In genomic region chr19:41909706-41910105, GRCh38 we compare ENCODE assay signal across 27 cellular contexts. TPM values are rescaled to one million over a fixed set of nuclear protein-coding genes. Genes with fewer than 3 reads are reported as not detected.
DNase-seq lines count a peak whose midpoint lies in the region; ATAC-seq and TF ChIP-seq lines count a peak whose summit lies in the region.
"Had no signal": no experiment of that assay in that cellular context is flagged by ENCODE, and none has a peak within 500 bp of the region (broad histone marks: within the 10 kb centered on the region; RNA-seq: fewer than 3 reads in every experiment).

No MANE protein-coding gene starts in this region.

- peaks cover 56% of the 10 kb centered on the region for H3K4me1 ChIP-seq in CD8-positive, alpha-beta T cell (ENCODE audit: insufficient read depth, low read length)

- H3K9me3 Mint-ChIP-seq in CD8-positive, alpha-beta T cell: no peaks in the 10 kb centered on the region
- H3K9me3 Mint-ChIP-seq in chondrocyte (ENCODE audit: low read depth): no peaks in the 10 kb centered on the region
- no peaks in the 10 kb centered on the region for H3K9me3 Mint-ChIP-seq in stimulated activated effector memory CD8-positive, alpha-beta T cell treated with anti-CD3 and anti-CD28 coated beads, Interleukin-12 subunit alpha, Interleukin-12 subunit beta, amount 100 ng/mL, for 72 hours
- no peaks in the 10 kb centered on the region for H3K9me3 Mint-ChIP-seq in WTC11
- H3K9me3 Mint-ChIP-seq: CD8-positive, alpha-beta memory T cell had no signal

- CTCF ChIA-PET in CD8-positive, alpha-beta T cell (lab: Charles Lee): interaction anchor here (1.0 to 1.8 kb wide), 3 partner anchors 23 to 41 kb away, joined by 3 to 5 read pairs (median 4); no protein-coding TSS in a partner anchor
- CTCF ChIA-PET in WTC11 (lab: Charles Lee): interaction anchor here (1.2 kb wide), 1 partner anchor 28 kb away, joined by 4 read pairs; no protein-coding TSS in a partner anchor

- H3K4me3 ChIP-seq in CD8-positive, alpha-beta T cell (ENCODE audit: low read depth, low read length): no peak overlapping the region
- no peak overlapping the region for H3K4me3 ChIP-seq in MG63
- H3K4me3 ChIP-seq: A549; BLaER1 treated with 17β-estradiol and CSF1 and Interleukin-3, amounts not matched to agents 10 nM and 100 nM; GM12878 had no signal

- POLR2A ChIA-PET in CD8-positive, alpha-beta T cell (lab: Charles Lee): interaction anchor here (1.0 to 18.1 kb wide), 4 partner anchors 11 to 49 kb away, joined by 3 to 253 read pairs (median 4); partner anchors contain the start of genes ARHGEF1 and RABAC1
- POLR2A ChIA-PET in WTC11 (lab: Charles Lee): no interaction called here

- no peak overlapping the region for H3K4me3 Mint-ChIP-seq in CD8-positive, alpha-beta T cell
- H3K4me3 Mint-ChIP-seq in chondrocyte (ENCODE audit: unreplicated experiment) (no peak overlapping the region), WTC11 (no peak overlapping the region)
- H3K4me3 Mint-ChIP-seq in stimulated activated effector memory CD8-positive, alpha-beta T cell treated with anti-CD3 and anti-CD28 coated beads, Interleukin-12 subunit alpha, Interleukin-12 subunit beta, amount 100 ng/mL, for 72 hours: no peak overlapping the region

- no peaks in the 10 kb centered on the region for H3K9me3 ChIP-seq in CD8-positive, alpha-beta T cell (ENCODE audit: low read length)
- H3K9me3 ChIP-seq in MG63: no peaks in the 10 kb centered on the region
- H3K9me3 ChIP-seq: A549; BLaER1 treated with 17β-estradiol and CSF1 and Interleukin-3, amounts not matched to agents 10 nM and 100 nM had no signal

- no peak for DNase-seq in CD8-positive, alpha-beta T cell
- peak; percentile 23 for DNase-seq in MG63
- peak; percentile 73 for DNase-seq in chondrocyte (ENCODE audit: low spot score)
- DNase-seq in stimulated activated effector memory CD8-positive, alpha-beta T cell treated with anti-CD3 and anti-CD28 coated beads, Interleukin-12 subunit alpha, Interleukin-12 subunit beta, amount 100 ng/mL, for 72 hours (ENCODE audit: low spot score in 2 of 2): no peak
- no peak for DNase-seq in WTC11 (ENCODE audit: low spot score)
- DNase-seq in NCI-H774 (lab: John Stamatoyannopoulos, UW): no peak
- DNase-seq: AML-193; CD8-positive, alpha-beta memory T cell; DMS 273 treated with DMSO at 0.1 percent for 48 hours; DMS79; EL; GDM1; KBM-7; NCI-H1694; NCI-H2029 treated with DMSO at 0.1 percent for 48 hours; NCI-H2227 treated with DMSO at 0.1 percent for 48 hours; NCI-H526 treated with DMSO at 0.1 percent for 48 hours; SHP77 had no signal

- no peak for ATAC-seq in CD8-positive, alpha-beta T cell
- no peak for ATAC-seq in stimulated activated effector memory CD8-positive, alpha-beta T cell treated with anti-CD3 and anti-CD28 coated beads, Interleukin-12 subunit alpha, Interleukin-12 subunit beta, amount 100 ng/mL, for 72 hours
- ATAC-seq in GM21390 (IDR thresholded peaks at IDR 0.05; ENCODE audit: unreplicated experiment) (no peak), WTC11 (no peak)
- ATAC-seq: GM12878 had no signal

- TF ChIP-seq CTCF in CD8-positive, alpha-beta T cell (IDR thresholded peaks at IDR 0.05): no peak
- no peak for TF ChIP-seq CTCF in chondrocyte (IDR thresholded peaks at IDR 0.05)
- no peak for TF ChIP-seq CTCF in WTC11 (IDR thresholded peaks at IDR 0.05)

- H3K36me3 ChIP-seq in CD8-positive, alpha-beta T cell (ENCODE audit: insufficient read depth, low read length): peaks cover 21% of the 10 kb centered on the region
- peaks cover 11% of the 10 kb centered on the region for H3K36me3 ChIP-seq in MG63

- H3K27me3 ChIP-seq in CD8-positive, alpha-beta T cell (ENCODE audit: insufficient read depth, low read length): no peaks in the 10 kb centered on the region
- H3K27me3 ChIP-seq in MG63: peaks cover 33% of the 10 kb centered on the region

- peak overlapping the region; percentile 76 for H3K27ac Mint-ChIP-seq in CD8-positive, alpha-beta T cell
- H3K27ac Mint-ChIP-seq in chondrocyte (ENCODE audit: unreplicated experiment) (no peak overlapping the region), WTC11 (no peak overlapping the region)
- H3K27ac Mint-ChIP-seq in stimulated activated effector memory CD8-positive, alpha-beta T cell treated with anti-CD3 and anti-CD28 coated beads, Interleukin-12 subunit alpha, Interleukin-12 subunit beta, amount 100 ng/mL, for 72 hours: peak overlapping the region; percentile 82

- H3K36me3 Mint-ChIP-seq in CD8-positive, alpha-beta T cell: peaks cover 26% of the 10 kb centered on the region
- H3K36me3 Mint-ChIP-seq in chondrocyte (ENCODE audit: low read depth) (peaks cover 15% of the 10 kb centered on the region), WTC11 (0 out of 2 replicates have a peak, but pooled peaks cover 4% of the 10 kb centered on the region)
- H3K36me3 Mint-ChIP-seq in stimulated activated effector memory CD8-positive, alpha-beta T cell treated with anti-CD3 and anti-CD28 coated beads, Interleukin-12 subunit alpha, Interleukin-12 subunit beta, amount 100 ng/mL, for 72 hours: peaks cover 78% of the 10 kb centered on the region

- peaks cover 60% of the 10 kb centered on the region for H3K4me1 Mint-ChIP-seq in CD8-positive, alpha-beta T cell (ENCODE audit: low read depth)
- peaks cover 2% of the 10 kb centered on the region for H3K4me1 Mint-ChIP-seq in chondrocyte (ENCODE audit: low read depth)
- peaks cover 59% of the 10 kb centered on the region for H3K4me1 Mint-ChIP-seq in stimulated activated effector memory CD8-positive, alpha-beta T cell treated with anti-CD3 and anti-CD28 coated beads, Interleukin-12 subunit alpha, Interleukin-12 subunit beta, amount 100 ng/mL, for 72 hours
- H3K4me1 Mint-ChIP-seq in WTC11: peaks cover 9% of the 10 kb centered on the region

- peaks cover 3% of the 10 kb centered on the region for H3K27me3 Mint-ChIP-seq in CD8-positive, alpha-beta T cell (ENCODE audit: low read depth)
- H3K27me3 Mint-ChIP-seq in chondrocyte (ENCODE audit: low read depth): peaks cover 31% of the 10 kb centered on the region
- peaks cover 7% of the 10 kb centered on the region for H3K27me3 Mint-ChIP-seq in WTC11 (ENCODE audit: low read depth)

- intact Hi-C loops in CD8-positive, alpha-beta T cell (cut with DNase I, micrococcal nuclease): no loop called here

- no peak overlapping the region for H3K27ac ChIP-seq in CD8-positive, alpha-beta T cell (ENCODE audit: low read depth, low read length)
- H3K27ac ChIP-seq: A549; BLaER1 treated with 17β-estradiol and CSF1 and Interleukin-3, amounts not matched to agents 10 nM and 100 nM; RWPE1 had no signal

TF ChIP-seq in WTC11, 78 proteins besides CTCF, POLR2A, EP300 and RAD21 (continues in another document):
- no peak for TF ChIP-seq CREM (CRISPR knock-in tag; IDR thresholded peaks at IDR 0.05)
- no peak for TF ChIP-seq MXD4 (CRISPR knock-in tag; IDR thresholded peaks at IDR 0.05; ENCODE audit: borderline replicate concordance)
- no peak for TF ChIP-seq E2F1 (CRISPR knock-in tag; IDR thresholded peaks at IDR 0.05)
- no peak for TF ChIP-seq MYBL2 (CRISPR knock-in tag; IDR thresholded peaks at IDR 0.05)
- no peak for TF ChIP-seq GRHL2 (CRISPR knock-in tag; IDR thresholded peaks at IDR 0.05; ENCODE audit: insufficient replicate concordance, severe bottlenecking)
- TF ChIP-seq HMGA2 (CRISPR knock-in tag; IDR thresholded peaks at IDR 0.05): no peak
- no peak for TF ChIP-seq ZNF232 (CRISPR knock-in tag; IDR thresholded peaks at IDR 0.05)
- TF ChIP-seq, protein P1, sequence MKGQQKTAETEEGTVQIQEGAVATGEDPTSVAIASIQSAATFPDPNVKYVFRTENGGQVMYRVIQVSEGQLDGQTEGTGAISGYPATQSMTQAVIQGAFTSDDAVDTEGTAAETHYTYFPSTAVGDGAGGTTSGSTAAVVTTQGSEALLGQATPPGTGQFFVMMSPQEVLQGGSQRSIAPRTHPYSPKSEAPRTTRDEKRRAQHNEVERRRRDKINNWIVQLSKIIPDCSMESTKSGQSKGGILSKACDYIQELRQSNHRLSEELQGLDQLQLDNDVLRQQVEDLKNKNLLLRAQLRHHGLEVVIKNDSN (CRISPR knock-in tag; IDR thresholded peaks at IDR 0.05): no peak
- TF ChIP-seq ZNF396 (CRISPR knock-in tag; IDR thresholded peaks at IDR 0.05; ENCODE audit: borderline replicate concordance): no peak
- TF ChIP-seq SP1 (CRISPR knock-in tag; conservative IDR thresholded peaks at IDR 0.05): no peak
- TF ChIP-seq MAX (CRISPR knock-in tag; IDR thresholded peaks at IDR 0.05): no peak

RNA-seq across cellular contexts. Expression of gene ERFL, which starts 18.5 kb away (rescaled TPM):
- total RNA-seq in CD8-positive, alpha-beta T cell: 1 to 10 TPM; 5.4 to 6.8 TPM
- not detected in 2 replicates for total RNA-seq in MG63 (2014; rRNA removed; shearing (Covaris generic); ENCODE audit: low replicate concordance)
- total RNA-seq in chondrocyte: 0.27 to 0.44 TPM (median 0.35 TPM) in 3 replicates
- total RNA-seq in WTC11 (2021): 0.30 to 0.66 TPM (median 0.31 TPM) in 3 replicates
- total RNA-seq: LHCN-M2, MCF 10A, NCI-H460, SK-MEL-5 had no signal

RNA-seq across cellular contexts. Expression of gene ARHGEF1, which starts 26.7 kb away (rescaled TPM):
- 1,000 to 10,000 TPM; 1,125 to 1,160 TPM for total RNA-seq in CD8-positive, alpha-beta T cell
- 107 and 142 TPM in 2 replicates for total RNA-seq in MG63 (2014; rRNA removed; shearing (Covaris generic); ENCODE audit: low replicate concordance)
- total RNA-seq in chondrocyte (70.5 to 105 TPM (median 73.2 TPM) in 3 replicates), WTC11 (2021) (77.2 to 102 TPM (median 82.9 TPM) in 3 replicates)

RNA-seq across cellular contexts. Expression of gene CD79A, which starts 32.6 kb away (rescaled TPM):
- 10 to 100 TPM; 19.5 to 19.6 TPM for total RNA-seq in CD8-positive, alpha-beta T cell
- 0.07 TPM in 1 of 2 replicates, not detected in the other for total RNA-seq in MG63 (2014; rRNA removed; shearing (Covaris generic); ENCODE audit: low replicate concordance)
- 0.36 TPM in 1 of 3 replicates, not detected in the others for total RNA-seq in chondrocyte
- total RNA-seq in WTC11 (2021): 0.42 to 1.2 TPM (median 0.71 TPM) in 3 replicates
- total RNA-seq: MCF 10A, NCI-H460 had no signal

RNA-seq across cellular contexts. Expression of gene RABAC1, which starts 49.4 kb away (rescaled TPM):
- total RNA-seq in CD8-positive, alpha-beta T cell: 100 to 1,000 TPM in 1 of 2 experiments, 10 to 100 TPM in 1; 99.5 to 114 TPM
- 220 and 231 TPM in 2 replicates for total RNA-seq in MG63 (2014; rRNA removed; shearing (Covaris generic); ENCODE audit: low replicate concordance)
- 282 to 302 TPM (median 295 TPM) in 3 replicates for total RNA-seq in chondrocyte
- total RNA-seq in WTC11 (2021): 159 to 184 TPM (median 159 TPM) in 3 replicates

RNA-seq across cellular contexts. Expression of gene RPS19, which starts 49.7 kb away (rescaled TPM):
- 1,000 to 10,000 TPM; 3,663 to 3,781 TPM for total RNA-seq in CD8-positive, alpha-beta T cell
- 1,133 and 2,559 TPM in 2 replicates for total RNA-seq in MG63 (2014; rRNA removed; shearing (Covaris generic); ENCODE audit: low replicate concordance)
- total RNA-seq in chondrocyte (1,424 to 1,797 TPM (median 1,457 TPM) in 3 replicates), WTC11 (2021) (3,152 to 3,787 TPM (median 3,713 TPM) in 3 replicates)

Comparison
In these comparisons a context has a peak if more than half of its experiments do, and no peak if none do; other contexts are left out.
1. DNase-seq: peak in MG63 (single experiment) and chondrocyte (single experiment); none in CD8-positive, alpha-beta T cell (0 of 7), stimulated activated effector memory CD8-positive, alpha-beta T cell treated with anti-CD3 and anti-CD28 coated beads, Interleukin-12 subunit alpha, Interleukin-12 subunit beta, amount 100 ng/mL, for 72 hours (0 of 2), WTC11 (single experiment) and NCI-H774 (single experiment).
2. H3K27ac Mint-ChIP-seq: peak in CD8-positive, alpha-beta T cell (single experiment) and stimulated activated effector memory CD8-positive, alpha-beta T cell treated with anti-CD3 and anti-CD28 coated beads, Interleukin-12 subunit alpha, Interleukin-12 subunit beta, amount 100 ng/mL, for 72 hours (single experiment); none in chondrocyte (single experiment) and WTC11 (single experiment).